Comparison of ENCODE assay signal across 18 cellular contexts in the genomic region with DNA sequence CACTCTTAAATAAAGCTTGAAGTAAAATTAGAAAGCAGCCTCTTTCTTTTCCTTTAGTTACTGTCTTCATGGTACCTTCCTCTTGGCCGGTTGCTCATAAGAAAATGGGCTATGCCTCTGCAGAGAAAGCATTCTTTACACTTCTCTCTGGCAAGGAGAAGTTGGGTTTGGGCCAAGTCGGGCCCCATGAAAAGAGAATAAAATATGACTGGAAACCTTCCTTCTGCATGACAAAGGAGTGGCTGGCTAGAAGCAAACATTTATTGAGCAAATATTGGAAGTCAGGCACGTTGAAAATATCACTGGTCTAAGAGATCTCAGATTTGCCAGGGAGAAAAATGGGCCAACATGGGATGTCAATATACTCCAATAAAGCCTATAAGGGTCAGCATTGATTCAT.
A peak's percentile ranks its signal among the peaks of the same experiment; 100 is the strongest.
DNase-seq lines count a peak whose midpoint lies in the region; ATAC-seq lines count a peak whose summit lies in the region.
"Had no signal": no experiment of that assay in that cellular context is flagged by ENCODE, and none has a peak within 500 bp of the region (broad histone marks: within the 10 kb centered on the region; RNA-seq: fewer than 3 reads in every experiment).

No MANE protein-coding gene starts in this region.

- in situ Hi-C loops in GM23248 (cut with MboI) = no loop called here

- no peak overlapping the region for H2AFZ ChIP-seq in GM23248

- peaks cover 5% of the 10 kb centered on the region for H3K9me3 ChIP-seq in GM23248 (ENCODE audit: low read depth)
- H3K9me3 ChIP-seq: A549; BLaER1 treated with 17β-estradiol and CSF1 and Interleukin-3, amounts not matched to agents 10 nM and 100 nM; Caco-2 had no signal

- no peak overlapping the region for H3K4me2 ChIP-seq in GM23248 (ENCODE audit: unreplicated experiment)
- H3K4me2 ChIP-seq: A549; BLaER1 treated with 17β-estradiol and CSF1 and Interleukin-3, amounts not matched to agents 10 nM and 100 nM had no signal

- no peaks in the 10 kb centered on the region for H3K79me2 ChIP-seq in GM23248 (ENCODE audit: insufficient read depth)

- WGBS in GM23248 (ENCODE audit: low coverage in 1 of 2, low lambda C conversion rate in 2 of 2, missing lambda C conversion rate in 2 of 2), 2 experiments = 6% methylated on average over 3 of the region's 3 CpGs

- no peak overlapping the region for H3K4me3 ChIP-seq in GM23248
- H3K4me3 ChIP-seq: A549; BLaER1 treated with 17β-estradiol and CSF1 and Interleukin-3, amounts not matched to agents 10 nM and 100 nM; GM12878 had no signal

- H3K27ac ChIP-seq in GM23248 = no peak overlapping the region
- H3K27ac ChIP-seq: 22Rv1; A549; BLaER1 treated with 17β-estradiol and CSF1 and Interleukin-3, amounts not matched to agents 10 nM and 100 nM; C4-2B had no signal

- 0 out of 2 replicates have a peak, but pooled peaks cover 4% of the 10 kb centered on the region for H3K4me1 ChIP-seq in GM23248 (ENCODE audit: insufficient read depth)
- H3K4me1 ChIP-seq: BLaER1 treated with 17β-estradiol and CSF1 and Interleukin-3, amounts not matched to agents 10 nM and 100 nM had no signal

- no peaks in the 10 kb centered on the region for H3K36me3 ChIP-seq in GM23248 (ENCODE audit: low read depth)
- H3K36me3 ChIP-seq: BLaER1 treated with 17β-estradiol and CSF1 and Interleukin-3, amounts not matched to agents 10 nM and 100 nM had no signal

- H4K20me1 ChIP-seq in GM23248 (ENCODE audit: insufficient read depth) = no peaks in the 10 kb centered on the region
- H4K20me1 ChIP-seq: BLaER1 treated with 17β-estradiol and CSF1 and Interleukin-3, amounts not matched to agents 10 nM and 100 nM had no signal

- H3K9me2 ChIP-seq in GM23248 (ENCODE audit: insufficient read depth) = no peaks in the 10 kb centered on the region

- H3F3A ChIP-seq in GM23248 (ENCODE audit: insufficient read depth) = no peaks in the 10 kb centered on the region

- peak; percentile 34 for DNase-seq in NCI-H2029 (lab: John Stamatoyannopoulos, UW)
- DNase-seq in NCI-H446 treated with DMSO at 0.1 percent for 48 hours (lab: John Stamatoyannopoulos, UW) = peak; percentile 63
- DNase-seq in left colon = peak in 1 of 2 donors; percentile 26
- DNase-seq in GM03348 (ENCODE audit: low spot score) = no peak
- DNase-seq in stimulated activated CD4-positive, alpha-beta T cell treated with anti-CD3 and anti-CD28 coated beads, Interleukin-15, amount 100 ng/mL, for 24 hours = no peak
- no peak for DNase-seq in GM23248
- DNase-seq: AML-193; Caco-2; Calu3; CD4-positive, alpha-beta T cell; CD8-positive, alpha-beta T cell; DMS79 treated with DMSO at 0.1 percent for 48 hours; GF-D8 had no signal

- no peaks in the 10 kb centered on the region for H3K27me3 ChIP-seq in GM23248 (replicated peaks; ENCODE audit: insufficient read depth)
- H3K27me3 ChIP-seq: BLaER1 treated with 17β-estradiol and CSF1 and Interleukin-3, amounts not matched to agents 10 nM and 100 nM had no signal

- intact Hi-C loops in left colon (cut with DNase I, micrococcal nuclease) = no loop called here

- peak; percentile 51 for ATAC-seq in left colon
- ATAC-seq: A549; CD8-positive, alpha-beta T cell; GM12878 had no signal

- no peak overlapping the region for H3K9ac ChIP-seq in GM23248
- H3K9ac ChIP-seq: BLaER1 treated with 17β-estradiol and CSF1 and Interleukin-3, amounts not matched to agents 10 nM and 100 nM had no signal

Comparison
In these comparisons a context has a peak if more than half of its experiments do, and no peak if none do; other contexts are left out.
1. DNase-seq: peak in NCI-H2029 (single experiment) and NCI-H446 treated with DMSO at 0.1 percent for 48 hours (single experiment); none in GM03348 (single experiment), stimulated activated CD4-positive, alpha-beta T cell treated with anti-CD3 and anti-CD28 coated beads, Interleukin-15, amount 100 ng/mL, for 24 hours (single experiment) and GM23248 (single experiment).